ENCODE assay signal across 8 cellular contexts in the genomic region with DNA sequence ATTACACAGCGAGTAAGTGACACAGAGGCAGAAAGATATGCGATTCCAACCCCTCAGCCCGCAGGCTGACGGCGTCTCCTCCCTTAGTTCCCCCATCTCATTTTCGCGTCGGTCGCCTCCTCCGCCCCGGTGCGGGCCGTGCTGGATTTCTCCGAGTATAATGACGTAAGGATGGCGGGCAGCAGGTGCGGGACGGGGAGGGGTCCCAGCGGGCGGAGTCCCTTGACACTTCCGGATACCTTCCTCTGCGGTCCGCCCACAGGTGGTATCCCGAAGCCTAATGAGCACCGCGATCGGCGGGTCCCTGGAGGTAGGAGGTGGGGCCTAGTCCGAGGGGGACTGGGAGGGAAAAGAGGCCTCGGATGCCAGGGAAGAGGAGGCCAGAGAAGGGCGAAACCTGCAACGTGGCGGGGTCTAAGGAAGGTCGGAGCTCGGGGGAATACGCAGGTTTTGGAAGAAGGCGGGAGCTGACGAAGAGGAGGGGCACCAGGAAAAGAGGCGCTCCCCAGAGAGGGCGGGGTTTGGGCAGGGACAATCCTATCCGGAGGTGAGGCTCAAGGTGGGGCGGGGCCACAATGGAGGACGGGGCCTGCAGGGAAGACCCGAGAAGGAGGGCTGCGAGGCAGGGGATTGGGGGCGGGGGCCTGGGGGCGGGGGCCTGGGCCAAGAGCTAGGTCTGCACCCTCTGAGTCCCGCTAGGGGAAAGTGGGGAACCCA. TPM values are rescaled to one million over a fixed set of nuclear protein-coding genes. Genes with fewer than 3 reads are reported as not detected.
A peak's percentile ranks its signal among the peaks of the same experiment; 100 is the strongest.
DNase-seq lines count a peak whose midpoint lies in the region; ATAC-seq and TF ChIP-seq lines count a peak whose summit lies in the region.

No MANE protein-coding gene starts in this region.

- no peaks in the 10 kb centered on the region for H3K9me3 Mint-ChIP-seq in type B pancreatic cell

- WGBS in ovary, 3 donors: 1 to 2% (median 1%) methylated on average over 46 to 48 of the region's 48 CpGs

- no peaks in the 10 kb centered on the region for H3K9me3 ChIP-seq in fibroblast of lung (ENCODE audit: control insufficient read depth, insufficient read depth, low read depth, low read length)
- no peaks in the 10 kb centered on the region for H3K9me3 ChIP-seq in ovary

- no peak for TF ChIP-seq EP300 in ovary (IDR thresholded peaks at IDR 0.05)

- peaks cover 64% of the 10 kb centered on the region for H3K27me3 Mint-ChIP-seq in type B pancreatic cell

- H3K9ac ChIP-seq in fibroblast of lung (ENCODE audit: insufficient read depth, low read length): no peak overlapping the region

- TF ChIP-seq POLR2A in ovary (IDR thresholded peaks at IDR 0.05): no peak

- H3K27ac ChIP-seq in fibroblast of lung (ENCODE audit: insufficient read depth, low read length) (no peak overlapping the region), ovary (no peak overlapping the region)

- DNase-seq in AG20443 (ENCODE audit: low spot score) (peak; percentile 57), NCI-H526 treated with DMSO at 0.1 percent for 48 hours (lab: John Stamatoyannopoulos, UW) (peak; percentile 29), activated T-cell treated with anti-CD3 and anti-CD28 coated beads for 24 hours (ENCODE audit: low read depth) (peak; percentile 68), fibroblast of lung (ENCODE audit: low read depth in 2 of 2) (peak in 1 of 2 donors; percentile 55), ovary (peak; percentile 65 to 79 (median 75)), type B pancreatic cell (ENCODE audit: extremely low spot score, unreplicated experiment) (peak; percentile 87)

- H3K27me3 ChIP-seq in fibroblast of lung (ENCODE audit: control insufficient read depth, insufficient read depth, low read length) (peaks cover 19% of the 10 kb centered on the region), ovary (no peaks in the 10 kb centered on the region)

- H3K4me1 Mint-ChIP-seq in type B pancreatic cell (ENCODE audit: unreplicated experiment): no peaks in the 10 kb centered on the region

- H3K4me3 Mint-ChIP-seq in type B pancreatic cell: peak overlapping the region; percentile 98

- intact Hi-C loops in ovary (cut with DNase I): no loop called here

- H3K36me3 Mint-ChIP-seq in type B pancreatic cell: peaks cover 4% of the 10 kb centered on the region

- peak; percentile 45 for ATAC-seq in GM19043 (IDR thresholded peaks at IDR 0.05; ENCODE audit: low read depth, unreplicated experiment)
- ATAC-seq in HG03342 (IDR thresholded peaks at IDR 0.05; ENCODE audit: unreplicated experiment): peak; percentile 59

- H3K79me2 ChIP-seq in fibroblast of lung (ENCODE audit: control insufficient read depth, insufficient read depth, low read length): no peaks in the 10 kb centered on the region

- H3K27ac Mint-ChIP-seq in type B pancreatic cell: peak overlapping the region; percentile 99

- H3K4me1 ChIP-seq in fibroblast of lung (ENCODE audit: control insufficient read depth, extremely low read depth, insufficient read depth, low read length): no peaks in the 10 kb centered on the region
- H3K4me1 ChIP-seq in ovary (ENCODE audit: insufficient read depth): peaks cover 2% of the 10 kb centered on the region

- H3K36me3 ChIP-seq in fibroblast of lung (ENCODE audit: control insufficient read depth, insufficient read depth, low read length) (no peaks in the 10 kb centered on the region), ovary (no peaks in the 10 kb centered on the region)

- H2AFZ ChIP-seq in fibroblast of lung (ENCODE audit: low read length): peak overlapping the region; percentile 46

- no peaks in the 10 kb centered on the region for H4K20me1 ChIP-seq in fibroblast of lung (ENCODE audit: control insufficient read depth, extremely low read depth, insufficient read depth, low read length)

- peak overlapping the region; percentile 13 to 57 (median 48) for H3K4me3 ChIP-seq in fibroblast of lung (replicated peaks in 1 of 4; ENCODE audit: control extremely low read depth in 1 of 4, insufficient read depth in 1 of 4, low read depth in 3 of 4, low read length in 4 of 4)
- peak overlapping the region; percentile 32 for H3K4me3 ChIP-seq in ovary

- no peak for TF ChIP-seq CTCF in fibroblast of lung (conservative IDR thresholded peaks at IDR 0.05 in 1 of 2, IDR thresholded peaks at IDR 0.05 in 1 of 2; ENCODE audit: low read depth in 1 of 2, low read length in 2 of 2)
- TF ChIP-seq CTCF in ovary (IDR thresholded peaks at IDR 0.05): no peak
- TF ChIP-seq CTCF in type B pancreatic cell (conservative IDR thresholded peaks at IDR 0.05): no peak

- peak overlapping the region; percentile 78 for H3K4me2 ChIP-seq in fibroblast of lung (ENCODE audit: extremely low read depth, insufficient read depth, low read length)

RNA-seq across cellular contexts. Expression of a gene that starts 3.6 kb away (rescaled TPM):
- total RNA-seq in fibroblast of lung (not detected in 2 replicates), ovary (10 to 100 TPM in 1 of 7 donors, 1 to 10 TPM in 6; 1.7 to 16.9 (median 3.2) TPM), type B pancreatic cell (ENCODE audit: low replicate concordance) (10.5 and 28.9 TPM in 2 replicates)
- polyA plus RNA-seq in fibroblast of lung (0.15 TPM in 1 of 2 replicates, not detected in the other), ovary (1 to 10 TPM; 2.8 to 3.5 TPM)
- polyA plus RNA-seq in fibroblast of lung (2012): not detected in 2 replicates
- polyA minus RNA-seq in fibroblast of lung (ENCODE audit: low replicate concordance): not detected in 2 replicates
